Comparison of ENCODE assay signal across 8 cellular contexts in genomic region chr4:169756971-169757574, GRCh38. TPM values are rescaled to one million over a fixed set of nuclear protein-coding genes. Genes with fewer than 3 reads are reported as not detected.
A peak's percentile ranks its signal among the peaks of the same experiment; 100 is the strongest.
DNase-seq lines count a peak whose midpoint lies in the region; ATAC-seq and TF ChIP-seq lines count a peak whose summit lies in the region.

No MANE protein-coding gene starts in this region.

- H2AFZ ChIP-seq in GM23248: peak overlapping the region; percentile 97

- H4K20me1 ChIP-seq in GM23248 (ENCODE audit: insufficient read depth): no peaks in the 10 kb centered on the region

- peak overlapping the region; percentile 79 for H3K9ac ChIP-seq in GM23248

- intact Hi-C loops in mucosa of descending colon (cut with DNase I, micrococcal nuclease): no loop called here

- 0 to 2% methylated on average over 13 of the region's 13 CpGs for WGBS in GM23248 (ENCODE audit: low coverage in 1 of 2, low lambda C conversion rate in 2 of 2, missing lambda C conversion rate in 2 of 2), 2 experiments

- H3F3A ChIP-seq in GM23248 (ENCODE audit: insufficient read depth): peaks cover 22% of the 10 kb centered on the region

- peak overlapping the region; percentile 89 for H3K4me2 ChIP-seq in GM23248 (ENCODE audit: unreplicated experiment)

- H3K4me3 ChIP-seq in GM08714 (ENCODE audit: low read length) (peak overlapping the region; percentile 72), GM23248 (peak overlapping the region; percentile 90), choroid plexus epithelial cell (ENCODE audit: low read depth, low read length) (peak overlapping the region; percentile 70), mucosa of descending colon (peak overlapping the region; percentile 60)

- H3K4me1 ChIP-seq in GM23248 (ENCODE audit: insufficient read depth): peaks cover 12% of the 10 kb centered on the region
- H3K4me1 ChIP-seq in mucosa of descending colon (ENCODE audit: low read depth): peaks cover 12% of the 10 kb centered on the region

- DNase-seq in GM23248: peak; percentile 26
- DNase-seq in MV-4-11 (lab: John Stamatoyannopoulos, UW): peak; percentile 10
- no peak for DNase-seq in choroid plexus epithelial cell (ENCODE audit: low read depth)
- peak in 1 of 3 donors; percentile 7 for DNase-seq in mucosa of descending colon
- DNase-seq in iPS-NIHi11 (ENCODE audit: low spot score): no peak
- no peak for DNase-seq in COR-L47 (lab: John Stamatoyannopoulos, UW)
- DNase-seq in GF-D8 (lab: John Stamatoyannopoulos, UW): no peak

- no peak for ATAC-seq in mucosa of descending colon

- H3K9me2 ChIP-seq in GM23248 (ENCODE audit: insufficient read depth): no peaks in the 10 kb centered on the region

- TF ChIP-seq CTCF in choroid plexus epithelial cell (conservative IDR thresholded peaks at IDR 0.05; ENCODE audit: low read depth, low read length) (no peak), mucosa of descending colon (IDR thresholded peaks at IDR 0.05) (no peak)

- no peaks in the 10 kb centered on the region for H3K27me3 ChIP-seq in GM23248 (replicated peaks; ENCODE audit: insufficient read depth)

- H3K9me3 ChIP-seq in GM23248 (ENCODE audit: low read depth): no peaks in the 10 kb centered on the region
- no peaks in the 10 kb centered on the region for H3K9me3 ChIP-seq in mucosa of descending colon

- H3K79me2 ChIP-seq in GM23248 (ENCODE audit: insufficient read depth): peaks cover 38% of the 10 kb centered on the region

- H3K36me3 ChIP-seq in GM23248 (ENCODE audit: low read depth): peaks cover 7% of the 10 kb centered on the region; the same call in 1 of the 2 replicates
- H3K36me3 ChIP-seq in mucosa of descending colon (ENCODE audit: low read depth): no peaks in the 10 kb centered on the region

- H3K27ac ChIP-seq in GM23248: peak overlapping the region; percentile 19

- in situ Hi-C loops in GM23248 (cut with MboI): no loop called here

RNA-seq across cellular contexts. Expression of gene HPF1, which starts 0.7 kb away (rescaled TPM):
- total RNA-seq in GM23248 (2014; rRNA removed; shearing (Covaris generic)): 21.8 and 40.5 TPM in 2 replicates
- polyA plus RNA-seq in GM23248 (2016; fragmentation: Nextera tagmentation; extraction: Ambion mirVana): 44.4 and 54.1 TPM in 2 replicates
- 10 to 100 TPM; 11.1 to 23.8 (median 14.1) TPM for total RNA-seq in mucosa of descending colon

Comparison
In these comparisons a context has a peak if more than half of its experiments do, and no peak if none do; other contexts are left out.
1. DNase-seq: peak in GM23248 (single experiment) and MV-4-11 (single experiment); none in choroid plexus epithelial cell (single experiment), iPS-NIHi11 (single experiment), COR-L47 (single experiment) and GF-D8 (single experiment).
2. Peak in every context shown above with its lines, with median percentiles within 50 percentile points of each other: H3K4me3 ChIP-seq.